In genomic region chr5:138542120-138542955, GRCh38 we compare ENCODE assay signal across 8 cellular contexts. TPM values are rescaled to one million over a fixed set of nuclear protein-coding genes. Genes with fewer than 3 reads are reported as not detected.
DNase-seq lines count a peak whose midpoint lies in the region; ATAC-seq and TF ChIP-seq lines count a peak whose summit lies in the region.

No MANE protein-coding gene starts in this region.

- H3K4me1 Mint-ChIP-seq in CD4-positive, CD25-positive, alpha-beta regulatory T cell, result peaks cover 37 to 79% (median 60%) of the 10 kb centered on the region in 4 donors
- H3K4me1 Mint-ChIP-seq in activated CD8-positive, alpha-beta T cell treated with anti-CD3 and anti-CD28 coated beads, Interleukin-2, amount 10 ng/mL, durations not matched to agents 7 days and 5 days (ENCODE audit: low read depth), result peaks cover 57% of the 10 kb centered on the region

- peak overlapping the region; percentile 99 to 100 (median 100) for H3K27ac Mint-ChIP-seq in CD4-positive, CD25-positive, alpha-beta regulatory T cell
- H3K27ac Mint-ChIP-seq in activated CD8-positive, alpha-beta T cell treated with anti-CD3 and anti-CD28 coated beads, Interleukin-2, amount 10 ng/mL, durations not matched to agents 7 days and 5 days, result peak overlapping the region; percentile 100

- POLR2A ChIA-PET in activated CD8-positive, alpha-beta T cell treated with anti-CD3 and anti-CD28 coated beads, Interleukin-2, amount 10 ng/mL, durations not matched to agents 7 days and 5 days (lab: Charles Lee), result interaction anchor here (0.7 to 3.5 kb wide), 19 partner anchors 9 to 596 kb away, joined by 3 to 51 read pairs (median 6); partner anchors contain the start of genes BRD8, EGR1, FAM53C and HSPA9

- H3K27me3 Mint-ChIP-seq in CD4-positive, CD25-positive, alpha-beta regulatory T cell, result no peaks in the 10 kb centered on the region
- no peaks in the 10 kb centered on the region for H3K27me3 Mint-ChIP-seq in activated CD8-positive, alpha-beta T cell treated with anti-CD3 and anti-CD28 coated beads, Interleukin-2, amount 10 ng/mL, durations not matched to agents 7 days and 5 days (ENCODE audit: low read depth)

- no peaks in the 10 kb centered on the region for H3K9me3 ChIP-seq in CD4-positive, CD25-positive, alpha-beta regulatory T cell (ENCODE audit: control insufficient read depth in 2 of 2, low read length in 2 of 2)
- no peaks in the 10 kb centered on the region for H3K9me3 ChIP-seq in gastrocnemius medialis

- in situ Hi-C loops in gastrocnemius medialis (cut with MboI; ENCODE audit: low sequenced_read_pairs in 4 of 4), result no loop called here

- CTCF ChIA-PET in activated CD8-positive, alpha-beta T cell treated with anti-CD3 and anti-CD28 coated beads, Interleukin-2, amount 10 ng/mL, durations not matched to agents 7 days and 5 days (lab: Charles Lee), result interaction anchor here (0.9 to 2.7 kb wide), 8 partner anchors 8 to 189 kb away, joined by 3 to 16 read pairs (median 7); partner anchors contain the start of genes EGR1 and HSPA9

- no peaks in the 10 kb centered on the region for H3K9me3 Mint-ChIP-seq in CD4-positive, CD25-positive, alpha-beta regulatory T cell
- H3K9me3 Mint-ChIP-seq in activated CD8-positive, alpha-beta T cell treated with anti-CD3 and anti-CD28 coated beads, Interleukin-2, amount 10 ng/mL, durations not matched to agents 7 days and 5 days (ENCODE audit: insufficient read depth), result no peaks in the 10 kb centered on the region

- ATAC-seq in CD4-positive, CD25-positive, alpha-beta regulatory T cell (ENCODE audit: low read depth in 2 of 2), result no peak
- ATAC-seq in HG02852 (IDR thresholded peaks at IDR 0.05; ENCODE audit: unreplicated experiment), result peak; percentile 3
- peak; percentile 0 for ATAC-seq in activated CD8-positive, alpha-beta T cell treated with anti-CD3 and anti-CD28 coated beads, Interleukin-2, amount 10 ng/mL, durations not matched to agents 7 days and 5 days
- peak; percentile 25 to 26 for ATAC-seq in gastrocnemius medialis

- TF ChIP-seq CTCF in gastrocnemius medialis (IDR thresholded peaks at IDR 0.05 in 4 of 5, conservative IDR thresholded peaks at IDR 0.05 in 1 of 5), result peak in 2 of 5 experiments; percentile 5 to 8

- peak in 2 of 3 donors; percentile 12 to 26 for DNase-seq in CD4-positive, CD25-positive, alpha-beta regulatory T cell
- peak; percentile 34 for DNase-seq in activated CD8-positive, alpha-beta T cell treated with anti-CD3 and anti-CD28 coated beads, Interleukin-2, amount 10 ng/mL, durations not matched to agents 7 days and 5 days
- DNase-seq in globus pallidus (ENCODE audit: low spot score) (peak; percentile 7), gastrocnemius medialis (peak in 1 of 2 donors; percentile 5), NCI-H1694 (lab: John Stamatoyannopoulos, UW) (no peak), KG1 (lab: John Stamatoyannopoulos, UW) (no peak), NCI-H748 (lab: John Stamatoyannopoulos, UW; ENCODE audit: unreplicated experiment) (no peak)

- H3K27me3 ChIP-seq in CD4-positive, CD25-positive, alpha-beta regulatory T cell (ENCODE audit: control insufficient read depth, insufficient read depth, low read length), result no peaks in the 10 kb centered on the region
- H3K27me3 ChIP-seq in gastrocnemius medialis, result no peaks in the 10 kb centered on the region

- intact Hi-C loops in gastrocnemius medialis (cut with DNase I; ENCODE audit: low total_unique reads), result loop anchor here (5.0 kb wide), 1 partner anchor 155 kb away; no protein-coding TSS in a partner anchor

- peak overlapping the region; percentile 89 for H3K4me3 ChIP-seq in CD4-positive, CD25-positive, alpha-beta regulatory T cell (ENCODE audit: low read depth, low read length)
- peak overlapping the region; percentile 85 to 98 (median 96) for H3K4me3 ChIP-seq in gastrocnemius medialis

- peak overlapping the region; percentile 100 for H3K27ac ChIP-seq in CD4-positive, CD25-positive, alpha-beta regulatory T cell (ENCODE audit: insufficient read depth, low read length, poor library complexity, severe bottlenecking)
- peak overlapping the region; percentile 97 to 100 (median 98) for H3K27ac ChIP-seq in gastrocnemius medialis

- peaks cover 8% of the 10 kb centered on the region for H3K36me3 Mint-ChIP-seq in CD4-positive, CD25-positive, alpha-beta regulatory T cell
- peaks cover 39% of the 10 kb centered on the region for H3K36me3 Mint-ChIP-seq in activated CD8-positive, alpha-beta T cell treated with anti-CD3 and anti-CD28 coated beads, Interleukin-2, amount 10 ng/mL, durations not matched to agents 7 days and 5 days (ENCODE audit: low read depth)

- peaks cover 53% of the 10 kb centered on the region for H3K4me1 ChIP-seq in CD4-positive, CD25-positive, alpha-beta regulatory T cell (ENCODE audit: control insufficient read depth, insufficient read depth, low read length, poor library complexity, severe bottlenecking)
- H3K4me1 ChIP-seq in gastrocnemius medialis, result peaks cover 67% of the 10 kb centered on the region in 2 donors

- peak overlapping the region; percentile 98 to 100 (median 99) for H3K4me3 Mint-ChIP-seq in CD4-positive, CD25-positive, alpha-beta regulatory T cell
- peak overlapping the region; percentile 94 for H3K4me3 Mint-ChIP-seq in activated CD8-positive, alpha-beta T cell treated with anti-CD3 and anti-CD28 coated beads, Interleukin-2, amount 10 ng/mL, durations not matched to agents 7 days and 5 days

- TF ChIP-seq POLR2A in gastrocnemius medialis (IDR thresholded peaks at IDR 0.05), result no peak

- H3K36me3 ChIP-seq in CD4-positive, CD25-positive, alpha-beta regulatory T cell (ENCODE audit: control insufficient read depth, insufficient read depth, low read length), result peaks cover 6% of the 10 kb centered on the region
- no peaks in the 10 kb centered on the region for H3K36me3 ChIP-seq in gastrocnemius medialis

RNA-seq across cellular contexts. Expression of gene ETF1, which starts 0.7 kb away (rescaled TPM):
- 170 TPM for total RNA-seq in CD4-positive, CD25-positive, alpha-beta regulatory T cell
- polyA plus RNA-seq in CD4-positive, CD25-positive, alpha-beta regulatory T cell, result 10 to 100 TPM; 25.9 to 44.3 (median 32.5) TPM
- 10 to 100 TPM; 92.7 to 93.3 TPM for total RNA-seq in activated CD8-positive, alpha-beta T cell treated with anti-CD3 and anti-CD28 coated beads, Interleukin-2, amount 10 ng/mL, durations not matched to agents 7 days and 5 days
- 100 to 1,000 TPM in 3 of 4 donors, 10 to 100 TPM in 1; 99.9 to 139 (median 117) TPM for total RNA-seq in gastrocnemius medialis

RNA-seq across cellular contexts. Expression of gene HSPA9, which starts 32.9 kb away (rescaled TPM):
- total RNA-seq in CD4-positive, CD25-positive, alpha-beta regulatory T cell, result 276 TPM
- polyA plus RNA-seq in CD4-positive, CD25-positive, alpha-beta regulatory T cell, result 100 to 1,000 TPM; 113 to 129 (median 121) TPM
- 100 to 1,000 TPM; 214 to 216 TPM for total RNA-seq in activated CD8-positive, alpha-beta T cell treated with anti-CD3 and anti-CD28 coated beads, Interleukin-2, amount 10 ng/mL, durations not matched to agents 7 days and 5 days
- 100 to 1,000 TPM; 449 to 840 (median 569) TPM for total RNA-seq in gastrocnemius medialis

Comparison
In these comparisons a context has a peak if more than half of its experiments do, and no peak if none do; other contexts are left out.
1. ATAC-seq: peak in HG02852 (single experiment), activated CD8-positive, alpha-beta T cell treated with anti-CD3 and anti-CD28 coated beads, Interleukin-2, amount 10 ng/mL, durations not matched to agents 7 days and 5 days (single experiment) and gastrocnemius medialis (2 of 2); none in CD4-positive, CD25-positive, alpha-beta regulatory T cell (0 of 2).
2. DNase-seq: peak in CD4-positive, CD25-positive, alpha-beta regulatory T cell (2 of 3), activated CD8-positive, alpha-beta T cell treated with anti-CD3 and anti-CD28 coated beads, Interleukin-2, amount 10 ng/mL, durations not matched to agents 7 days and 5 days (single experiment) and globus pallidus (single experiment); none in NCI-H1694 (single experiment), KG1 (single experiment) and NCI-H748 (single experiment).